ENCODE assay signal across 10 cellular contexts in the genomic region with DNA sequence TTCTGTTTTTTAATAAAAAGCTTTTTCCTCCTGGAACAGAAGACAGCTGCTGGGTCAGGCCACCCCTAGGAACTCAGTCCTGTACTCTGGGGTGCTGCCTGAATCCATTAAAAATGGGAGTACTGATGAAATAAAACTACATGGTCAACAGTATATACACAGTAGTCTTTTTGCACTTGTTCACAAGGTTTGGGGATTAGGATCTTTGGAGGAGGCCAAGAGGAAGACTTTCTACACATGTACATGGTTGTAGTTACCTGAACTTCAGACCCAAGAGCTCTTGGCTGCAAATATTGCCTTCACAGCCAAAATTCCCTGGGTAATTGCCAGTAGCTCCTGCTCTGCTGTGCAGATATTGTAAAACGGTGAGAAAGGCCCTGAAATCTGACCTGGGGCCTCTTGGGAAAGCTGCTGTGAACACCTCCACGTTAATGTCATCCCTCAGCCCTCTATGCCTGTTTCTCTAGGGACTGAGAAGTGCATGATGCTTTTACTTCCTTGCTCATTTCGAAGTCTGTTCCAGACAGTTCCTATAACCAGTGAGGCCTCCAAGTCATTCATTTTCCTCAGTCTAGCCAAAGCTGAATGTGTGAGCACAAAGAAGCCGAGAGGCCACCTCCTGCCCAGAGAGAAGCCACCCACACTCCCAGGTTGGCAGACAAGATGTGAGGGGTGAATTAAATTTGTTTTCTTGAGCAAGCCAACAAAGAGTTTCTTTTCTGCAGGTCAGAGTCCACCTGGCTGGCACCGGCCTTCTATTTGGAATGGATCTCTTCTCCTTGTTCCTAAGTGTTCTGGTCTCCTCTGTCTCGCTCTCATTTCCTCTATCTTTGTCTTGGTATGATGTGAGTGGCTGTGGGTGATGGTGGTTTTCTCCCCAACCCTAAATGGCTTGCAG. TPM values are rescaled to one million over a fixed set of nuclear protein-coding genes. Genes with fewer than 3 reads are reported as not detected.
DNase-seq lines count a peak whose midpoint lies in the region; ATAC-seq and TF ChIP-seq lines count a peak whose summit lies in the region.
"Had no signal": no experiment of that assay in that cellular context is flagged by ENCODE, and none has a peak within 500 bp of the region (broad histone marks: within the 10 kb centered on the region; RNA-seq: fewer than 3 reads in every experiment).

No MANE protein-coding gene starts in this region.

- H3K27ac ChIP-seq in heart right ventricle: no peak overlapping the region
- peak overlapping the region; percentile 32 for H3K27ac ChIP-seq in RWPE2 (ENCODE audit: poor library complexity, severe bottlenecking)
- H3K27ac ChIP-seq in lower lobe of right lung: no peak overlapping the region
- H3K27ac ChIP-seq in upper lobe of right lung: no peak overlapping the region

- H3K4me3 ChIP-seq in heart right ventricle (no peak overlapping the region), RWPE2 (ENCODE audit: severe bottlenecking) (no peak overlapping the region), lower lobe of right lung (no peak overlapping the region), upper lobe of right lung (no peak overlapping the region)

- no peaks in the 10 kb centered on the region for H3K27me3 ChIP-seq in heart right ventricle
- no peaks in the 10 kb centered on the region for H3K27me3 ChIP-seq in RWPE2 (ENCODE audit: insufficient read depth, poor library complexity, severe bottlenecking)
- no peaks in the 10 kb centered on the region for H3K27me3 ChIP-seq in lower lobe of right lung (ENCODE audit: low read depth)
- H3K27me3 ChIP-seq in upper lobe of right lung: no peaks in the 10 kb centered on the region

- DNase-seq in Right ventricle myocardium superior: no peak
- no peak for DNase-seq in heart right ventricle
- no peak for DNase-seq in RWPE2 (ENCODE audit: low spot score)
- DNase-seq in lower lobe of right lung: no peak
- DNase-seq in upper lobe of right lung: peak; percentile 27
- DNase-seq in NOMO-1 treated with dmso at 0.1 percent for 144 hours (lab: John Stamatoyannopoulos, UW; ENCODE audit: unreplicated experiment): no peak
- no peak for DNase-seq in medulla oblongata (ENCODE audit: extremely low spot score)
- no peak for DNase-seq in NCI-H146 treated with DMSO at 0.1 percent for 48 hours (lab: John Stamatoyannopoulos, UW; ENCODE audit: unreplicated experiment)
- DNase-seq: GDM1, NCI-H187 had no signal

- H3K36me3 ChIP-seq in heart right ventricle (peaks cover 0 to 51% (median 43%) of the 10 kb centered on the region in 9 donors), RWPE2 (ENCODE audit: low read depth) (peaks cover 47% of the 10 kb centered on the region), lower lobe of right lung (peaks cover 51% of the 10 kb centered on the region), upper lobe of right lung (peaks cover 48% of the 10 kb centered on the region)

- WGBS in heart right ventricle, 2 donors: 57 to 61% methylated on average over 6 of the region's 6 CpGs

- peak; percentile 19 for ATAC-seq in Right ventricle myocardium superior (ENCODE audit: poor library complexity)
- ATAC-seq in heart right ventricle: no peak
- no peak for ATAC-seq in RWPE2 (ENCODE audit: low read depth)
- ATAC-seq in lower lobe of right lung: peak; percentile 32 to 48
- ATAC-seq in upper lobe of right lung: peak; percentile 38

- TF ChIP-seq CTCF in heart right ventricle (IDR thresholded peaks at IDR 0.05): no peak
- no peak for TF ChIP-seq CTCF in RWPE2 (IDR thresholded peaks at IDR 0.05; ENCODE audit: poor library complexity, severe bottlenecking)
- TF ChIP-seq CTCF in lower lobe of right lung (IDR thresholded peaks at IDR 0.05): no peak
- TF ChIP-seq CTCF in upper lobe of right lung (IDR thresholded peaks at IDR 0.05): no peak

- intact Hi-C loops in Right ventricle myocardium superior (cut with DNase I) (no loop called here), heart right ventricle (cut with DNase I) (loop anchor here in 4 of 10 donors (5.0 to 10.0 kb wide), 5 partner anchors 64 to 217 kb away; partner anchors contain the start of gene RSAD1 (in 1 of the 4)), lower lobe of right lung (cut with DNase I) (loop anchor here (10.0 kb wide), 1 partner anchor 137 kb away; no protein-coding TSS in a partner anchor), upper lobe of right lung (cut with DNase I) (loop anchor here (5.0 kb wide), 1 partner anchor 129 kb away; the partner anchor contains the start of gene CACNA1G)

- H3K4me1 ChIP-seq in heart right ventricle (peaks cover 2 to 42% (median 29%) of the 10 kb centered on the region in 9 donors), RWPE2 (ENCODE audit: insufficient read depth, poor library complexity, severe bottlenecking) (peaks cover 19% of the 10 kb centered on the region), lower lobe of right lung (peaks cover 60% of the 10 kb centered on the region), upper lobe of right lung (peaks cover 35% of the 10 kb centered on the region)

- H3K9me3 ChIP-seq in heart right ventricle (no peaks in the 10 kb centered on the region), RWPE2 (ENCODE audit: severe bottlenecking) (no peaks in the 10 kb centered on the region), lower lobe of right lung (no peaks in the 10 kb centered on the region), upper lobe of right lung (no peaks in the 10 kb centered on the region)

RNA-seq across cellular contexts. Expression of gene ANKRD40, which starts 15.9 kb away (rescaled TPM):
- total RNA-seq in Right ventricle myocardium superior: 58.4 TPM
- 10 to 100 TPM; 39.0 to 56.8 (median 43.6) TPM for total RNA-seq in heart right ventricle
- polyA plus RNA-seq in heart right ventricle: 10 to 100 TPM; 18.2 to 20.6 TPM
- total RNA-seq in lower lobe of right lung: 49.5 TPM
- 57.7 TPM for total RNA-seq in upper lobe of right lung

RNA-seq across cellular contexts. Expression of gene LUC7L3, which starts 27.6 kb away (rescaled TPM):
- total RNA-seq in Right ventricle myocardium superior (58.1 TPM), heart right ventricle (10 to 100 TPM; 35.7 to 63.9 (median 46.8) TPM), lower lobe of right lung (106 TPM), upper lobe of right lung (105 TPM)
- polyA plus RNA-seq in heart right ventricle: 100 to 1,000 TPM in 1 of 2 donors, 10 to 100 TPM in 1; 33.7 to 188 TPM

RNA-seq across cellular contexts. Expression of gene ABCC3, which starts 57.1 kb away (rescaled TPM):
- total RNA-seq in Right ventricle myocardium superior (0.43 TPM), heart right ventricle (1 to 10 TPM in 6 of 10 donors, under 1 TPM in 3, not detected in 1; 0.23 to 5.7 (median 1.1) TPM), lower lobe of right lung (41.7 TPM), upper lobe of right lung (65.4 TPM)
- polyA plus RNA-seq in heart right ventricle: 1 to 10 TPM in 1 of 2 donors, under 1 TPM in 1; 0.41 to 2.0 TPM

Comparison
In these comparisons a context has a peak if more than half of its experiments do, and no peak if none do; other contexts are left out.
1. ATAC-seq: peak in Right ventricle myocardium superior (single experiment), lower lobe of right lung (2 of 2) and upper lobe of right lung (single experiment); none in heart right ventricle (0 of 8) and RWPE2 (single experiment).